Comparison of ENCODE assay signal across 33 cellular contexts in the genomic region with DNA sequence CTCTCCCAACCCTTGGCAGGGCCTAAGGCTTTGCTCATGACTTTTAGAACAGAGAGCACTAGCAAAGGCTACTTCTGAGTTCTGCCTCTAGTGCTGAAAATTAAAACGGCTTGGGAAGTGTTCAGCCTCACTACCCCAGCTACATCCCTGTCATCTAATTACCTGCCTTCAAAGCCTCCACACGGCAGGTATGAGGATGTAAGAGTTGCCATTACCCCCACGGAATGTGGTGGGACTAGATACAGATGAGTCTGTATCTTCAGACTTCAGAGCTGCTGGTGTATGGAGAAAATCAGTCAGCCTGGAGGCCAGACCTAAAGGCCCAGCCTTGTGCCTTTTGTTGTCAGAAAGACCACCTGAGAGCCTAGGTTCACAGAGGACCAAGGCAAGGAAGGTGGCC.
"Had no signal": no experiment of that assay in that cellular context is flagged by ENCODE, and none has a peak within 500 bp of the region (broad histone marks: within the 10 kb centered on the region; RNA-seq: fewer than 3 reads in every experiment).

No MANE protein-coding gene starts in this region.

- H3K9me3 ChIP-seq: adrenal gland, ascending aorta, body of pancreas, breast epithelium had no signal

- H3K27ac ChIP-seq: adrenal gland, ascending aorta, body of pancreas, brain microvascular endothelial cell, breast epithelium, cardiac muscle cell had no signal

- ATAC-seq: activated naive CD4-positive, alpha-beta T cell treated with anti-CD3 and anti-CD28 coated beads, Interleukin-2, amount 50 U/mL, for 72 hours; activated naive CD8-positive, alpha-beta T cell treated with anti-CD3 and anti-CD28 coated beads, Interleukin-2, amount 50 U/mL, for 24 hours; activated T-cell treated with anti-CD3 and anti-CD28 coated beads, Interleukin-2, amount 50 U/mL, for 4 hours; activated T-cell treated with anti-CD3 and anti-CD28 coated beads, Interleukin-2, amount 50 U/mL, for 72 hours; activated T-helper 17 cell treated with anti-CD3 and anti-CD28 coated beads, Interleukin-2, amount 50 U/mL, for 72 hours; body of pancreas had no signal

- H3K27me3 ChIP-seq: adrenal gland, ascending aorta, body of pancreas, brain microvascular endothelial cell, breast epithelium, cardiac muscle cell had no signal

- DNase-seq: activated effector memory CD4-positive, alpha-beta T cell treated with anti-CD3 and anti-CD28 coated beads, Interleukin-2, amount 50 U/mL, for 16 hours; activated effector memory CD4-positive, alpha-beta T cell treated with Interleukin-2 at 50 U/mL for 16 hours; activated gamma-delta T cell; activated gamma-delta T cell treated with Interleukin-2 at 50 U/mL for 16 hours; activated naive CD4-positive, alpha-beta T cell; activated naive CD4-positive, alpha-beta T cell treated with anti-CD3 and anti-CD28 coated beads for 36 hours; activated naive CD4-positive, alpha-beta T cell treated with anti-CD3 and anti-CD28 coated beads, Interleukin-2, amount 10 ng/mL, durations not matched to agents 7 days and 5 days; activated naive CD4-positive, alpha-beta T cell treated with anti-CD3 and anti-CD28 coated beads, Interleukin-2, amount 50 U/mL, for 16 hours; activated naive CD4-positive, alpha-beta T cell treated with Interleukin-2 at 50 U/mL for 16 hours; activated naive CD8-positive, alpha-beta T cell treated with anti-CD3 and anti-CD28 coated beads for 36 hours; activated naive CD8-positive, alpha-beta T cell treated with anti-CD3 and anti-CD28 coated beads, Interleukin-2, amount 10 ng/mL, durations not matched to agents 7 days and 5 days; activated naive CD8-positive, alpha-beta T cell treated with anti-CD3 and anti-CD28 coated beads, Interleukin-2, amount 50 U/mL, for 24 hours; activated T-cell treated with anti-CD3 and anti-CD28 coated beads for 4 hours; activated T-cell treated with anti-CD3 and anti-CD28 coated beads, Interleukin-2, amount 50 U/mL, for 1 hour; activated T-cell treated with anti-CD3 and anti-CD28 coated beads, Interleukin-2, amount 50 U/mL, for 24 hours; activated T-cell treated with anti-CD3 and anti-CD28 coated beads, Interleukin-2, amount 50 U/mL, for 4 hours; activated T-cell treated with anti-CD3 and anti-CD28 coated beads, Interleukin-2, amount 50 U/mL, for 48 hours; activated T-cell treated with anti-CD3 and anti-CD28 coated beads, Interleukin-2, amount 50 U/mL, for 72 hours; adrenal gland; amniotic stem cell; amygdala; anterior cingulate cortex; aorta; body of pancreas; brain microvascular endothelial cell; caudate nucleus; central memory CD4-positive, alpha-beta T cell; cerebellar nuclear complex had no signal

- H3K4me3 ChIP-seq: adrenal gland, ascending aorta, body of pancreas, breast epithelium, cardiac muscle cell had no signal

- H3K36me3 ChIP-seq: adrenal gland, ascending aorta, brain microvascular endothelial cell, breast epithelium, cardiac muscle cell had no signal

- H3K4me1 ChIP-seq: adrenal gland, body of pancreas, breast epithelium had no signal
